29 cellular contexts compared by ENCODE assay signal in genomic region chr10:11754180-11754579, GRCh38. TPM values are rescaled to one million over a fixed set of nuclear protein-coding genes. Genes with fewer than 3 reads are reported as not detected.
"Had no signal": no experiment of that assay in that cellular context is flagged by ENCODE, and none has a peak within 500 bp of the region (broad histone marks: within the 10 kb centered on the region; RNA-seq: fewer than 3 reads in every experiment).

No MANE protein-coding gene starts in this region.

- H3K27ac Mint-ChIP-seq: naive thymus-derived CD4-positive, alpha-beta T cell; natural killer cell; nephron; neural progenitor cell; progenitor cell of endocrine pancreas; stimulated activated effector memory CD8-positive, alpha-beta T cell treated with anti-CD3 and anti-CD28 coated beads, Interleukin-12 subunit alpha, Interleukin-12 subunit beta, amount 100 ng/mL, for 72 hours; stimulated activated naive B cell treated with anti-CD40 and anti-IgM and Interleukin-4, amounts not matched to agents 10 μg/mL and 1 μg/mL and 100 μg/mL, for 72 hours; stimulated activated naive CD8-positive, alpha-beta T cell treated with anti-CD3 and anti-CD28 coated beads, Interleukin-15, Interleukin-2, amounts not matched to agents 100 ng/mL and 50 ng/mL, for 24 hours; type B pancreatic cell had no signal

- H3K9me3 ChIP-seq: ovary, right atrium auricular region, right lobe of liver, sigmoid colon, testis, tibial artery, transverse colon, upper lobe of right lung, uterus had no signal

- H3K27me3 Mint-ChIP-seq: stimulated activated naive B cell treated with anti-CD40 and anti-IgM and Interleukin-4, amounts not matched to agents 10 μg/mL and 1 μg/mL and 100 μg/mL, for 72 hours; stimulated activated naive CD8-positive, alpha-beta T cell treated with anti-CD3 and anti-CD28 coated beads, Interleukin-15, Interleukin-2, amounts not matched to agents 100 ng/mL and 50 ng/mL, for 24 hours; type B pancreatic cell had no signal

- H3K9me3 Mint-ChIP-seq: naive thymus-derived CD4-positive, alpha-beta T cell; natural killer cell; nephron; neural progenitor cell; stimulated activated effector memory CD8-positive, alpha-beta T cell treated with anti-CD3 and anti-CD28 coated beads, Interleukin-12 subunit alpha, Interleukin-12 subunit beta, amount 100 ng/mL, for 72 hours; stimulated activated naive B cell treated with anti-CD40 and anti-IgM and Interleukin-4, amounts not matched to agents 10 μg/mL and 1 μg/mL and 100 μg/mL, for 72 hours; stimulated activated naive CD8-positive, alpha-beta T cell treated with anti-CD3 and anti-CD28 coated beads, Interleukin-15, Interleukin-2, amounts not matched to agents 100 ng/mL and 50 ng/mL, for 24 hours; type B pancreatic cell had no signal

- H3K36me3 Mint-ChIP-seq: natural killer cell; stimulated activated effector memory CD8-positive, alpha-beta T cell treated with anti-CD3 and anti-CD28 coated beads, Interleukin-12 subunit alpha, Interleukin-12 subunit beta, amount 100 ng/mL, for 72 hours; type B pancreatic cell had no signal

- H2AFZ ChIP-seq: neural progenitor cell, parathyroid adenoma had no signal

- H3K4me3 Mint-ChIP-seq: naive thymus-derived CD4-positive, alpha-beta T cell; natural killer cell; nephron; neural progenitor cell; stimulated activated effector memory CD8-positive, alpha-beta T cell treated with anti-CD3 and anti-CD28 coated beads, Interleukin-12 subunit alpha, Interleukin-12 subunit beta, amount 100 ng/mL, for 72 hours; stimulated activated naive B cell treated with anti-CD40 and anti-IgM and Interleukin-4, amounts not matched to agents 10 μg/mL and 1 μg/mL and 100 μg/mL, for 72 hours; stimulated activated naive CD8-positive, alpha-beta T cell treated with anti-CD3 and anti-CD28 coated beads, Interleukin-15, Interleukin-2, amounts not matched to agents 100 ng/mL and 50 ng/mL, for 24 hours; type B pancreatic cell had no signal

- DNase-seq: naive thymus-derived CD4-positive, alpha-beta T cell; natural killer cell; occipital lobe; ovary; posterior cingulate gyrus; retina; right lobe of liver; sigmoid colon; small intestine; stimulated activated CD4-positive, alpha-beta T cell treated with anti-CD3 and anti-CD28 coated beads, Interleukin-15, amount 100 ng/mL, for 24 hours; stimulated activated CD4-positive, alpha-beta T cell treated with anti-CD3 and anti-CD28 coated beads, Interleukin-2, amount 100 ng/mL, for 24 hours; stimulated activated CD4-positive, alpha-beta T cell treated with anti-CD3 and anti-CD28 coated beads, Interleukin-2, amount 100 ng/mL, for 48 hours; stimulated activated CD4-positive, alpha-beta T cell treated with anti-CD3 and anti-CD28 coated beads, Interleukin-4, amount 100 ng/mL, for 24 hours; stimulated activated naive B cell treated with anti-CD40 and anti-IgM and Interleukin-4, amounts not matched to agents 10 μg/mL and 1 μg/mL and 100 μg/mL, for 72 hours; stimulated activated naive CD4-positive, alpha-beta T cell treated with Interleukin-2 at 50 U/mL for 16 hours; testis; transverse colon; uterus had no signal

- H3K27me3 ChIP-seq: neural progenitor cell, ovary, right atrium auricular region, right lobe of liver, sigmoid colon, testis, tibial artery, transverse colon, upper lobe of right lung, uterus had no signal

- H3K36me3 ChIP-seq: neural progenitor cell, ovary, transverse colon, uterus had no signal

- H3K4me1 Mint-ChIP-seq: stimulated activated effector memory CD8-positive, alpha-beta T cell treated with anti-CD3 and anti-CD28 coated beads, Interleukin-12 subunit alpha, Interleukin-12 subunit beta, amount 100 ng/mL, for 72 hours had no signal

- FAIRE-seq: small intestine had no signal

- H3K27ac ChIP-seq: neural progenitor cell, ovary, parathyroid adenoma, right lobe of liver, sigmoid colon, testis, tibial artery, transverse colon, upper lobe of right lung, uterus had no signal

- H3K9ac ChIP-seq: neural progenitor cell, parathyroid adenoma had no signal

- ATAC-seq: naive thymus-derived CD4-positive, alpha-beta T cell; natural killer cell; stimulated activated effector memory CD8-positive, alpha-beta T cell treated with anti-CD3 and anti-CD28 coated beads, Interleukin-12 subunit alpha, Interleukin-12 subunit beta, amount 100 ng/mL, for 72 hours; stimulated activated naive B cell treated with anti-CD40 and anti-IgM and Interleukin-4, amounts not matched to agents 10 μg/mL and 1 μg/mL and 100 μg/mL, for 72 hours; upper lobe of right lung had no signal

- H3K4me1 ChIP-seq: neural progenitor cell had no signal

- H3K4me3 ChIP-seq: neural progenitor cell, ovary, right atrium auricular region, right lobe of liver, sigmoid colon, testis, tibial artery, transverse colon, upper lobe of right lung, uterus had no signal

- H3K4me2 ChIP-seq: neural progenitor cell had no signal

RNA-seq across cellular contexts. Expression of gene ECHDC3, which starts 12.0 kb away (rescaled TPM):
- polyA plus RNA-seq: neural cell had no signal
